18 cellular contexts compared by ENCODE assay signal in the genomic region with DNA sequence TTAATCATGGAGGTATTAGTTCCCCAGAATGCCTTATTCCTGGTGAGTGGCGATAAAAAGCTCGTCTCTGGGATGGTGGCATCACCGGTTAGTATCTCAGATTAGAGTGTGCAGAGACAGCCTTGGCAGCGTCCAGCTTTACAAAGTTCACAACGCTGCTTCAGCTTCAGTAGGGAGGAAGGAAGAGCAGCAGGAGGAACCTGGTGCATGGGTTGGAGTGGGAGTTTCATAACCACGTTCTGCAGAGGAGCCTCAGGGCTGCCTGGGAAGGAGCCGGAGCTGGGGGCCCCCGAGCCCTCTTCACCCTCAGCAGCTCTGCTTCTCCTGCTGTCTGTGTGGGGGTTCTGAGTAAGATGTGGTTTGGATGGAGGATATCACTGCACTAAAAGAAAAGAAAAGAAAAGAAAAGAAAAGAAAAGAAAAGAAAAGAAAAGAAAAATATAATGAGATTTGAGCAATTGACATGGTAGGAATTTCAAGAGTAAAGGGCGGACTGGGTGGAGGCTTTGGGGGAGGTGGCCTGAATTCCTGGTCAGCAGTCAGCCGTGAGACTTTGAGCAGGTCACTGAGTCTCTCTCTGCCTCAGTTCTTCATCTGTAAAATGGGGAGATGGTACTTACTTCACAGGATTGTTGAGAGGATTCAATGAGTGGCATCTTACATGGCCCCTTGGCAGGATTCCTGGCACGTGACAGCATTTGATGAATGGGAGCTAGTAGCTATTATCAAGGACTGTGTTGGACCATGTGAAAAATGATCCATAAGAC.
DNase-seq lines count a peak whose midpoint lies in the region; ATAC-seq and TF ChIP-seq lines count a peak whose summit lies in the region.
"Had no signal": no experiment of that assay in that cellular context is flagged by ENCODE, and none has a peak within 500 bp of the region (broad histone marks: within the 10 kb centered on the region; RNA-seq: fewer than 3 reads in every experiment).

No MANE protein-coding gene starts in this region.

- H3K36me3 Mint-ChIP-seq in T-helper 1 cell treated with Interleukin-12 subunit alpha and Interleukin-12 subunit beta and Interleukin-4 antibody, amounts not matched to agents 30 μg/mL and 1 μg/mL, for 36 hours (ENCODE audit: low read depth) = peaks cover 37% of the 10 kb centered on the region
- peaks cover 70% of the 10 kb centered on the region for H3K36me3 Mint-ChIP-seq in stimulated activated effector memory CD8-positive, alpha-beta T cell treated with anti-CD3 and anti-CD28 coated beads, Interleukin-12 subunit alpha, Interleukin-12 subunit beta, amount 100 ng/mL, for 72 hours

- H3K4me1 Mint-ChIP-seq in T-helper 1 cell treated with Interleukin-12 subunit alpha and Interleukin-12 subunit beta and Interleukin-4 antibody, amounts not matched to agents 30 μg/mL and 1 μg/mL, for 36 hours (ENCODE audit: low read depth) = peaks cover 43% of the 10 kb centered on the region
- H3K4me1 Mint-ChIP-seq in stimulated activated effector memory CD8-positive, alpha-beta T cell treated with anti-CD3 and anti-CD28 coated beads, Interleukin-12 subunit alpha, Interleukin-12 subunit beta, amount 100 ng/mL, for 72 hours = peaks cover 57% of the 10 kb centered on the region

- DNase-seq in T-helper 1 cell (no peak), NOMO-1 treated with DMSO at 0.1 percent for 48 hours (lab: John Stamatoyannopoulos, UW; ENCODE audit: unreplicated experiment) (peak; percentile 30), cerebellar cortex (ENCODE audit: low spot score) (peak; percentile 40), GM10266 (ENCODE audit: extremely low spot score) (no peak), SHP77 treated with DMSO at 0.1 percent for 48 hours (lab: John Stamatoyannopoulos, UW) (no peak)
- no peak for DNase-seq in stimulated activated effector memory CD8-positive, alpha-beta T cell treated with anti-CD3 and anti-CD28 coated beads, Interleukin-12 subunit alpha, Interleukin-12 subunit beta, amount 100 ng/mL, for 72 hours (ENCODE audit: low spot score in 2 of 2)
- DNase-seq: 8988T; activated CD4-positive, alpha-beta memory T cell treated with anti-CD3 and anti-CD28 coated beads, Interleukin-2, amount 10 ng/mL, durations not matched to agents 7 days and 5 days; CD4-positive, alpha-beta memory T cell; cerebellar nuclear complex; foreskin fibroblast; left colon; NCI-H345; SJCRH30; stimulated activated naive CD4-positive, alpha-beta T cell; upper lobe of left lung had no signal

- H3K27ac Mint-ChIP-seq in T-helper 1 cell treated with Interleukin-12 subunit alpha and Interleukin-12 subunit beta and Interleukin-4 antibody, amounts not matched to agents 30 μg/mL and 1 μg/mL, for 36 hours = peak overlapping the region; percentile 32
- H3K27ac Mint-ChIP-seq in stimulated activated effector memory CD8-positive, alpha-beta T cell treated with anti-CD3 and anti-CD28 coated beads, Interleukin-12 subunit alpha, Interleukin-12 subunit beta, amount 100 ng/mL, for 72 hours = peak overlapping the region; percentile 83
- H3K27ac Mint-ChIP-seq: activated CD4-positive, alpha-beta memory T cell treated with anti-CD3 and anti-CD28 coated beads, Interleukin-2, amount 10 ng/mL, durations not matched to agents 7 days and 5 days had no signal

- ATAC-seq in stimulated activated effector memory CD8-positive, alpha-beta T cell treated with anti-CD3 and anti-CD28 coated beads, Interleukin-12 subunit alpha, Interleukin-12 subunit beta, amount 100 ng/mL, for 72 hours = no peak
- no peak for ATAC-seq in HG03025 (IDR thresholded peaks at IDR 0.05; ENCODE audit: low FRiP score, unreplicated experiment)

- H3K9me3 Mint-ChIP-seq in T-helper 1 cell treated with Interleukin-12 subunit alpha and Interleukin-12 subunit beta and Interleukin-4 antibody, amounts not matched to agents 30 μg/mL and 1 μg/mL, for 36 hours = no peaks in the 10 kb centered on the region
- H3K9me3 Mint-ChIP-seq in stimulated activated effector memory CD8-positive, alpha-beta T cell treated with anti-CD3 and anti-CD28 coated beads, Interleukin-12 subunit alpha, Interleukin-12 subunit beta, amount 100 ng/mL, for 72 hours = no peaks in the 10 kb centered on the region
- H3K9me3 Mint-ChIP-seq: activated CD4-positive, alpha-beta memory T cell treated with anti-CD3 and anti-CD28 coated beads, Interleukin-2, amount 10 ng/mL, durations not matched to agents 7 days and 5 days; CD4-positive, alpha-beta memory T cell had no signal

- no peak for TF ChIP-seq CTCF in GM10266 (IDR thresholded peaks at IDR 0.05; ENCODE audit: control insufficient read depth, insufficient read depth, low read depth, missing control alignments)

- no peak overlapping the region for H3K4me3 Mint-ChIP-seq in T-helper 1 cell treated with Interleukin-12 subunit alpha and Interleukin-12 subunit beta and Interleukin-4 antibody, amounts not matched to agents 30 μg/mL and 1 μg/mL, for 36 hours
- peak overlapping the region; percentile 3 for H3K4me3 Mint-ChIP-seq in stimulated activated effector memory CD8-positive, alpha-beta T cell treated with anti-CD3 and anti-CD28 coated beads, Interleukin-12 subunit alpha, Interleukin-12 subunit beta, amount 100 ng/mL, for 72 hours
- H3K4me3 Mint-ChIP-seq: activated CD4-positive, alpha-beta memory T cell treated with anti-CD3 and anti-CD28 coated beads, Interleukin-2, amount 10 ng/mL, durations not matched to agents 7 days and 5 days; CD4-positive, alpha-beta memory T cell had no signal

- H3K27me3 Mint-ChIP-seq in T-helper 1 cell treated with Interleukin-12 subunit alpha and Interleukin-12 subunit beta and Interleukin-4 antibody, amounts not matched to agents 30 μg/mL and 1 μg/mL, for 36 hours (ENCODE audit: low read depth) = no peaks in the 10 kb centered on the region
- H3K27me3 Mint-ChIP-seq: activated CD4-positive, alpha-beta memory T cell treated with anti-CD3 and anti-CD28 coated beads, Interleukin-2, amount 10 ng/mL, durations not matched to agents 7 days and 5 days; CD4-positive, alpha-beta memory T cell had no signal

Comparison
In these comparisons a context has a peak if more than half of its experiments do, and no peak if none do; other contexts are left out.
1. DNase-seq: peak in NOMO-1 treated with DMSO at 0.1 percent for 48 hours (single experiment) and cerebellar cortex (single experiment); none in T-helper 1 cell (0 of 5), stimulated activated effector memory CD8-positive, alpha-beta T cell treated with anti-CD3 and anti-CD28 coated beads, Interleukin-12 subunit alpha, Interleukin-12 subunit beta, amount 100 ng/mL, for 72 hours (0 of 2), GM10266 (single experiment) and SHP77 treated with DMSO at 0.1 percent for 48 hours (single experiment).